Comparison of ENCODE assay signal across 10 cellular contexts in the genomic region with DNA sequence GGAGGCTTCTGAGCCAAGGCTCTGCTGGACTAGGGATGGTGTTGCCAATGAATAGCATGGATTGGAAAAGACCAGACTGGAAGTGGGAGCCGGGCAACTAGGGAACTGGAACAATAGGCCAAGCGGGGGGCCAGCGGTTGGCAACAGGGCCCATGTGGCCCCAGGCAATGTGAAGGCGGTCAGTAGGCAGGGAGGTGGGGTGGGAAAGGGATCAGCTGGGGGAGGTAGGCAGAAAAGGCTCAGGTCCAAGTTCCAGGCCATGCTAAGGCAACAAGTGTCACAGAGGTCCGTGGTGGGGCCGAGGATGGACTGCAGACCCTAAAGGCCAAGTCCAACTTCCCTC. TPM values are rescaled to one million over a fixed set of nuclear protein-coding genes. Genes with fewer than 3 reads are reported as not detected.
DNase-seq lines count a peak whose midpoint lies in the region; ATAC-seq, FAIRE-seq and TF ChIP-seq lines count a peak whose summit lies in the region.
"Had no signal": no experiment of that assay in that cellular context is flagged by ENCODE, and none has a peak within 500 bp of the region (broad histone marks: within the 10 kb centered on the region; RNA-seq: fewer than 3 reads in every experiment).

No MANE protein-coding gene starts in this region.

- in situ Hi-C loops in IMR-90 (cut with MboI; ENCODE audit: low sequenced_read_pairs), result no loop called here
- in situ Hi-C loops in astrocyte of the spinal cord (cut with HindIII; ENCODE audit: low sequenced_read_pairs), result no loop called here
- in situ Hi-C loops in HepG2 (cut with HindIII; ENCODE audit: extremely low pct_ligation_motif_present, low pct_unique_long_range_greater_than_20kb), result no loop called here

- H3K27ac ChIP-seq in IMR-90 (ENCODE audit: insufficient read depth, low read length) (peak overlapping the region; percentile 89), HepG2 (ENCODE audit: extremely low read length, insufficient read depth, low read length) (peak overlapping the region; percentile 71), subcutaneous abdominal adipose tissue (ENCODE audit: low read depth, low read length) (peak overlapping the region; percentile 35)

- H3K9me3 ChIP-seq in IMR-90 (ENCODE audit: control insufficient read depth, insufficient read depth, low read length) (no peaks in the 10 kb centered on the region), HepG2 (ENCODE audit: low read length) (no peaks in the 10 kb centered on the region), subcutaneous abdominal adipose tissue (ENCODE audit: control insufficient read depth in 5 of 5, low read length in 5 of 5) (no peaks in the 10 kb centered on the region)

- no peak for DNase-seq in IMR-90
- no peak for DNase-seq in astrocyte of the spinal cord (ENCODE audit: low read depth, low spot score)
- DNase-seq in HepG2 (ENCODE audit: low spot score), result no peak
- DNase-seq in NCI-H524 (lab: John Stamatoyannopoulos, UW), result no peak
- no peak for DNase-seq in erythroblast (lab: John Stamatoyannopoulos, UW)
- DNase-seq in AG08396 (ENCODE audit: low spot score), result no peak
- no peak for DNase-seq in activated naive CD4-positive, alpha-beta T cell (lab: John Stamatoyannopoulos, UW)
- DNase-seq: activated naive CD8-positive, alpha-beta T cell treated with anti-CD3 and anti-CD28 coated beads, Interleukin-2, amount 10 ng/mL, durations not matched to agents 7 days and 5 days had no signal

- dilution Hi-C loops in IMR-90 (cut with HindIII; ENCODE audit: low sequenced_read_pairs, unreplicated experiment), result no loop called here

- 60% methylated on average over 4 of the region's 6 CpGs; no CpG with 5 or more reads in 1 of the 2 experiments for WGBS in IMR-90 (ENCODE audit: extremely low coverage in 2 of 2, insufficient read length in 1 of 2), 2 experiments
- 4% methylated on average over 4 of the region's 6 CpGs for WGBS in HepG2 (ENCODE audit: low lambda C conversion rate)

- no peak for TF ChIP-seq RAD21 in IMR-90 (IDR thresholded peaks at IDR 0.05; ENCODE audit: low read length)
- no peak for TF ChIP-seq RAD21 in HepG2 (CRISPR knock-in tag; IDR thresholded peaks at IDR 0.05)

- peak overlapping the region; percentile 94 for H3K14ac ChIP-seq in IMR-90 (replicated peaks; ENCODE audit: low read depth, low read length)

- H4K91ac ChIP-seq in IMR-90 (ENCODE audit: insufficient read depth, low read depth, low read length), result peak overlapping the region; percentile 73; the same call in 1 of the 2 replicates

- H4K20me1 ChIP-seq in IMR-90 (ENCODE audit: insufficient read depth, low read length) (no peaks in the 10 kb centered on the region; the same call in 1 of the 2 replicates), HepG2 (ENCODE audit: insufficient read depth, low read length) (no peaks in the 10 kb centered on the region)

- H3K4me3 ChIP-seq in IMR-90 (ENCODE audit: insufficient read depth, low read depth, low read length) (no peak overlapping the region), astrocyte of the spinal cord (ENCODE audit: low read depth, low read length) (peak overlapping the region; percentile 10), HepG2 (replicated peaks in 1 of 3; ENCODE audit: insufficient read depth in 1 of 3, low read depth in 2 of 3, low read length in 3 of 3) (peak overlapping the region; percentile 36 to 66 (median 47)), subcutaneous abdominal adipose tissue (ENCODE audit: low read depth in 1 of 5, low read length in 5 of 5) (peak overlapping the region in 3 of 5 donors; percentile 0 to 39 (median 34))

- H3K23ac ChIP-seq in IMR-90 (ENCODE audit: low read depth, low read length), result peak overlapping the region; percentile 90

- H2BK120ac ChIP-seq in IMR-90 (ENCODE audit: low read depth, low read length), result peak overlapping the region; percentile 81

- CTCF ChIA-PET in IMR-90 (lab: Yijun Ruan, JAX), result interaction anchor here (0.9 to 1.2 kb wide), 2 partner anchors 9 to 60 kb away, joined by 3 to 4 read pairs; no protein-coding TSS in a partner anchor
- CTCF ChIA-PET in HepG2 (lab: Yijun Ruan, JAX; ENCODE audit: low intra/inter-chr PET ratio, low total read pairs), result interaction anchor here (1.0 kb wide), 1 partner anchor 10 kb away, joined by 3 read pairs; no protein-coding TSS in a partner anchor

- peak overlapping the region; percentile 74 for H3K18ac ChIP-seq in IMR-90 (ENCODE audit: low read depth, low read length)

- POLR2A ChIA-PET in IMR-90 (lab: Charles Lee; ENCODE audit: unreplicated experiment) (interaction anchor here (0.6 kb wide), 1 partner anchor 15 kb away, joined by 4 read pairs; the partner anchor contains the start of gene MLXIP), HepG2 (lab: Yijun Ruan, JAX) (interaction anchor here (0.8 to 2.4 kb wide), 11 partner anchors 8 to 203 kb away, joined by 3 to 27 read pairs (median 4); partner anchors contain the start of genes DIABLO and MLXIP)

- peak overlapping the region; percentile 78 for H2BK20ac ChIP-seq in IMR-90 (ENCODE audit: low read depth, low read length)

- ATAC-seq in IMR-90 (ENCODE audit: low read depth) (no peak), HepG2 (peak; percentile 46)

- H2AK5ac ChIP-seq in IMR-90 (ENCODE audit: low read depth, low read length), result peak overlapping the region; percentile 98

- peaks cover 38% of the 10 kb centered on the region for H3K4me1 ChIP-seq in IMR-90 (ENCODE audit: control insufficient read depth, insufficient read depth, low read length)
- peaks cover 45% of the 10 kb centered on the region for H3K4me1 ChIP-seq in HepG2 (ENCODE audit: insufficient read depth, low read length)
- peaks cover 10 to 39% (median 35%) of the 10 kb centered on the region in 5 donors for H3K4me1 ChIP-seq in subcutaneous abdominal adipose tissue (ENCODE audit: control insufficient read depth in 5 of 5, insufficient read depth in 5 of 5, low read length in 5 of 5)

- no peak for TF ChIP-seq CTCF in IMR-90 (conservative IDR thresholded peaks at IDR 0.05; ENCODE audit: low read depth, low read length)
- TF ChIP-seq CTCF in astrocyte of the spinal cord (IDR thresholded peaks at IDR 0.05; ENCODE audit: low read depth, low read length), result no peak
- no peak for TF ChIP-seq CTCF in HepG2 (CRISPR knock-in tag; IDR thresholded peaks at IDR 0.05)

- H3K79me1 ChIP-seq in IMR-90 (ENCODE audit: low read depth in 1 of 2, low read length in 2 of 2), result peaks cover 0 to 22% of the 10 kb centered on the region in 2 experiments; a peak in 2 of 4 replicates

- BruUV-seq in IMR-90 (replicated peaks; lab: Mats Ljungman, UMichigan) (no TSS peak), HepG2 (replicated peaks; lab: Mats Ljungman, UMichigan) (no TSS peak)

- H3K9me1 ChIP-seq in IMR-90 (ENCODE audit: insufficient read depth, low read length), result peaks cover 18% of the 10 kb centered on the region

- no peak for TF ChIP-seq POLR2A in IMR-90 (IDR thresholded peaks at IDR 0.05; ENCODE audit: low read depth, low read length)
- no peak for TF ChIP-seq POLR2A in HepG2 (IDR thresholded peaks at IDR 0.05; ENCODE audit: insufficient read depth in 1 of 2, low read depth in 2 of 2, low read length in 2 of 2)
- TF ChIP-seq POLR2A in erythroblast (IDR thresholded peaks at IDR 0.05; ENCODE audit: low read length), result no peak

- H3K4ac ChIP-seq in IMR-90 (ENCODE audit: low read depth, low read length), result peak overlapping the region; percentile 90

- peak overlapping the region; percentile 78 to 92 for H4K8ac ChIP-seq in IMR-90 (ENCODE audit: low read depth in 2 of 2, low read length in 2 of 2)

- no peaks in the 10 kb centered on the region for H3K79me2 ChIP-seq in HepG2 (ENCODE audit: insufficient read depth, low read length)

- peak overlapping the region; percentile 37; the same call in 1 of the 2 replicates for H3K4me2 ChIP-seq in IMR-90 (ENCODE audit: low read depth, low read length)
- H3K4me2 ChIP-seq in HepG2 (ENCODE audit: low read depth, low read length), result peak overlapping the region; percentile 85

- H2BK5ac ChIP-seq in IMR-90 (ENCODE audit: low read depth, low read length, poor library complexity, severe bottlenecking), result peak overlapping the region; percentile 76

- intact Hi-C loops in IMR-90 (cut with micrococcal nuclease) (loop anchor here (2.0 kb wide), 2 partner anchors 35 to 59 kb away; no protein-coding TSS in a partner anchor), HepG2 (cut with micrococcal nuclease; ENCODE audit: unreplicated experiment) (loop anchor here (1.0 kb wide), 1 partner anchor 15 kb away; the partner anchor contains the start of gene MLXIP)

- H3K27me3 ChIP-seq in IMR-90 (ENCODE audit: control insufficient read depth, insufficient read depth, low read length), result no peaks in the 10 kb centered on the region
- no peaks in the 10 kb centered on the region for H3K27me3 ChIP-seq in HepG2 (ENCODE audit: control insufficient read depth in 1 of 2, insufficient read depth in 2 of 2, low read length in 2 of 2)
- H3K27me3 ChIP-seq in subcutaneous abdominal adipose tissue (ENCODE audit: control insufficient read depth in 5 of 5, insufficient read depth in 4 of 5, low read length in 5 of 5), result no peaks in the 10 kb centered on the region

- 0 out of 4 replicates have a peak, but pooled peaks of 1 of the 2 experiments have one; percentile 4 for TF ChIP-seq EP300 in HepG2 (IDR thresholded peaks at IDR 0.05; ENCODE audit: low read depth in 2 of 2, low read length in 2 of 2)
- no peak for TF ChIP-seq EP300 in HepG2 (CRISPR knock-in tag; IDR thresholded peaks at IDR 0.05; ENCODE audit: borderline replicate concordance)

- H2AK9ac ChIP-seq in IMR-90 (replicated peaks; ENCODE audit: low read depth, low read length, poor library complexity), result peak overlapping the region; percentile 77

- H3K36me3 ChIP-seq in IMR-90 (ENCODE audit: control insufficient read depth, insufficient read depth, low read length) (peaks cover 7% of the 10 kb centered on the region; the same call in 1 of the 2 replicates), HepG2 (replicated peaks in 1 of 2; ENCODE audit: control insufficient read depth in 1 of 2, insufficient read depth in 2 of 2, low read length in 2 of 2) (peaks cover 2 to 12% of the 10 kb centered on the region in 2 experiments; a peak in 2 of 5 replicates), subcutaneous abdominal adipose tissue (ENCODE audit: control insufficient read depth in 5 of 5, insufficient read depth in 5 of 5, low read length in 5 of 5) (peaks cover 0 to 20% (median 11%) of the 10 kb centered on the region in 5 donors)

- peak overlapping the region; percentile 84 for H4K5ac ChIP-seq in IMR-90 (ENCODE audit: low read depth, low read length)

- FAIRE-seq in HepG2 (lab: Jason Lieb, UNC), result no peak
- FAIRE-seq: H54 had no signal

- no peak overlapping the region; the same call in 1 of the 2 replicates for H3K56ac ChIP-seq in IMR-90 (ENCODE audit: extremely low read depth, insufficient read depth, low read length)

- H3K9ac ChIP-seq in IMR-90 (ENCODE audit: low read depth, low read length) (peak overlapping the region; percentile 59; the same call in 1 of the 2 replicates), HepG2 (ENCODE audit: insufficient read depth, low read depth, low read length) (peak overlapping the region; percentile 61), subcutaneous abdominal adipose tissue (ENCODE audit: low read length in 5 of 5) (peak overlapping the region in 2 of 5 donors; percentile 4 to 53)

- peak overlapping the region; percentile 97; the same call in 1 of the 3 replicates for H2BK15ac ChIP-seq in IMR-90 (ENCODE audit: low read depth, low read length)

- H2AFZ ChIP-seq in IMR-90 (replicated peaks; ENCODE audit: low read length, poor library complexity), result peak overlapping the region; percentile 90
- no peak overlapping the region for H2AFZ ChIP-seq in HepG2 (ENCODE audit: low read length)

RNA-seq across cellular contexts. Expression of gene MLXIP, which starts 14.9 kb away (rescaled TPM):
- 2.7 and 3.1 TPM in 2 replicates for total RNA-seq in IMR-90 (2012; rRNA removed)
- 9.5 and 10.8 TPM in 2 replicates for polyA plus RNA-seq in IMR-90 (2012; rRNA removed)
- 5.9 and 8.8 TPM in 2 replicates for polyA plus RNA-seq in IMR-90 (2012; cell fraction: cytosol; rRNA removed)
- polyA plus RNA-seq in IMR-90 (2012; cell fraction: nucleus; rRNA removed; ENCODE audit: low replicate concordance), result 29.1 and 35.2 TPM in 2 replicates
- 4.4 and 5.3 TPM in 2 replicates for total RNA-seq in HepG2 (2016; rRNA removed; fragmentation: Illumina TruSeq; extraction: Trizol)
- total RNA-seq in HepG2 (2016; cell fraction: cytosol; rRNA removed; fragmentation: Illumina TruSeq; extraction: Trizol; ENCODE audit: low read depth), result 23.5 and 32.3 TPM in 2 replicates
- 4.0 and 6.0 TPM in 2 replicates for total RNA-seq in HepG2 (2016; cell fraction: insoluble cytoplasmic fraction; rRNA removed; fragmentation: Illumina TruSeq; extraction: Trizol)
- 9.3 and 10.6 TPM in 2 replicates for total RNA-seq in HepG2 (2016; cell fraction: membrane; rRNA removed; fragmentation: Illumina TruSeq; extraction: Trizol)
- 7.4 and 8.4 TPM in 2 replicates for total RNA-seq in HepG2 (2016; cell fraction: nucleus; rRNA removed; fragmentation: Illumina TruSeq; extraction: Trizol)
- polyA plus RNA-seq in HepG2 (2011; rRNA removed), result 6.3 and 6.7 TPM in 2 replicates
- 2.2 and 2.4 TPM in 2 replicates for polyA plus RNA-seq in HepG2 (2011; cell fraction: cytosol; rRNA removed)
- 25.4 and 79.6 TPM in 2 replicates for polyA plus RNA-seq in HepG2 (2011; cell fraction: nucleus; rRNA removed)
- 10.8 and 14.9 TPM in 2 replicates for polyA plus RNA-seq in HepG2 (2012)
- polyA plus RNA-seq in HepG2 (2016; cell fraction: cytosol; fragmentation: Illumina TruSeq; extraction: Trizol; ENCODE audit: low read depth), result 8.7 and 8.8 TPM in 2 replicates
- polyA plus RNA-seq in HepG2 (2016; cell fraction: insoluble cytoplasmic fraction; fragmentation: Illumina TruSeq; extraction: Trizol; ENCODE audit: low read depth), result 6.2 and 10.8 TPM in 2 replicates
- polyA plus RNA-seq in HepG2 (2016; cell fraction: membrane; fragmentation: Illumina TruSeq; extraction: Trizol; ENCODE audit: low read depth), result 12.2 and 13.1 TPM in 2 replicates
- polyA plus RNA-seq in HepG2 (2016; cell fraction: nucleus; fragmentation: Illumina TruSeq; extraction: Trizol; ENCODE audit: insufficient read depth, low read depth), result 23.5 and 26.5 TPM in 2 replicates
- 10.1 and 18.6 TPM in 2 replicates for polyA minus RNA-seq in HepG2 (2011; rRNA and poly(A)+ RNA removed; ENCODE audit: low replicate concordance)
- polyA minus RNA-seq in HepG2 (2011; cell fraction: cytosol; rRNA and poly(A)+ RNA removed), result 6.0 and 7.2 TPM in 2 replicates
- polyA minus RNA-seq in HepG2 (2011; cell fraction: nucleus; rRNA and poly(A)+ RNA removed), result 12.4 and 12.6 TPM in 2 replicates

RNA-seq across cellular contexts. Expression of gene BCL7A, which starts 42.0 kb away (rescaled TPM):
- total RNA-seq in IMR-90 (2012; rRNA removed) (5.6 and 6.1 TPM in 2 replicates), HepG2 (2016; rRNA removed; fragmentation: Illumina TruSeq; extraction: Trizol) (6.2 and 6.3 TPM in 2 replicates)
- polyA plus RNA-seq in IMR-90 (2012; rRNA removed) (7.9 and 8.6 TPM in 2 replicates), HepG2 (2011; rRNA removed) (4.1 and 5.4 TPM in 2 replicates)
- polyA plus RNA-seq in IMR-90 (2012; cell fraction: cytosol; rRNA removed), result 6.7 and 7.3 TPM in 2 replicates
- polyA plus RNA-seq in IMR-90 (2012; cell fraction: nucleus; rRNA removed; ENCODE audit: low replicate concordance), result 6.3 and 6.4 TPM in 2 replicates
- 2.2 TPM in 2 replicates for total RNA-seq in HepG2 (2016; cell fraction: cytosol; rRNA removed; fragmentation: Illumina TruSeq; extraction: Trizol; ENCODE audit: low read depth)
- total RNA-seq in HepG2 (2016; cell fraction: insoluble cytoplasmic fraction; rRNA removed; fragmentation: Illumina TruSeq; extraction: Trizol), result 6.1 and 6.8 TPM in 2 replicates
- total RNA-seq in HepG2 (2016; cell fraction: membrane; rRNA removed; fragmentation: Illumina TruSeq; extraction: Trizol), result 3.4 and 3.6 TPM in 2 replicates
- total RNA-seq in HepG2 (2016; cell fraction: nucleus; rRNA removed; fragmentation: Illumina TruSeq; extraction: Trizol), result 3.7 and 4.3 TPM in 2 replicates
- polyA plus RNA-seq in HepG2 (2011; cell fraction: cytosol; rRNA removed), result 4.0 and 4.8 TPM in 2 replicates
- polyA plus RNA-seq in HepG2 (2011; cell fraction: nucleus; rRNA removed), result 6.8 and 7.1 TPM in 2 replicates
- polyA plus RNA-seq in HepG2 (2012), result 2.4 and 5.0 TPM in 2 replicates
- 0.48 and 0.57 TPM in 2 replicates for polyA plus RNA-seq in HepG2 (2016; cell fraction: cytosol; fragmentation: Illumina TruSeq; extraction: Trizol; ENCODE audit: low read depth)
- 5.6 and 7.4 TPM in 2 replicates for polyA plus RNA-seq in HepG2 (2016; cell fraction: insoluble cytoplasmic fraction; fragmentation: Illumina TruSeq; extraction: Trizol; ENCODE audit: low read depth)
- polyA plus RNA-seq in HepG2 (2016; cell fraction: membrane; fragmentation: Illumina TruSeq; extraction: Trizol; ENCODE audit: low read depth), result 1.6 and 1.7 TPM in 2 replicates
- 7.0 and 8.7 TPM in 2 replicates for polyA plus RNA-seq in HepG2 (2016; cell fraction: nucleus; fragmentation: Illumina TruSeq; extraction: Trizol; ENCODE audit: insufficient read depth, low read depth)
- 5.1 and 5.3 TPM in 2 replicates for polyA minus RNA-seq in HepG2 (2011; rRNA and poly(A)+ RNA removed; ENCODE audit: low replicate concordance)
- 2.1 and 3.2 TPM in 2 replicates for polyA minus RNA-seq in HepG2 (2011; cell fraction: cytosol; rRNA and poly(A)+ RNA removed)
- polyA minus RNA-seq in HepG2 (2011; cell fraction: nucleus; rRNA and poly(A)+ RNA removed), result 3.6 TPM in 2 replicates

Comparison
In these comparisons a context has a peak if more than half of its experiments do, and no peak if none do; other contexts are left out.
1. H3K27ac ChIP-seq: peak in every context shown above with its lines; median percentile 89 in IMR-90; 71 in HepG2; 35 in subcutaneous abdominal adipose tissue.